ENCODE assay signal across 8 cellular contexts in genomic region chr9:32525506-32525905, GRCh38. TPM values are rescaled to one million over a fixed set of nuclear protein-coding genes. Genes with fewer than 3 reads are reported as not detected.
DNase-seq lines count a peak whose midpoint lies in the region; ATAC-seq and TF ChIP-seq lines count a peak whose summit lies in the region.

No MANE protein-coding gene starts in this region.

- H2AK5ac ChIP-seq in neuronal stem cell (ENCODE audit: low read depth, low read length) = no peak overlapping the region

- peaks cover 2 to 6% of the 10 kb centered on the region in 2 donors for H3K4me1 ChIP-seq in neuronal stem cell (ENCODE audit: control insufficient read depth in 2 of 2, insufficient read depth in 1 of 2, low read depth in 1 of 2, low read length in 2 of 2)

- peak; percentile 1 for DNase-seq in SW480 (ENCODE audit: low spot score)
- peak; percentile 14 for DNase-seq in fibroblast of mammary gland (ENCODE audit: low read depth)
- no peak for DNase-seq in neuronal stem cell (ENCODE audit: low spot score)
- DNase-seq in posterior vena cava (ENCODE audit: low spot score) = no peak
- DNase-seq in NCI-H1092 (lab: John Stamatoyannopoulos, UW) = no peak
- DNase-seq in NCI-H146 (lab: John Stamatoyannopoulos, UW) = no peak

- H2BK120ac ChIP-seq in neuronal stem cell (ENCODE audit: low read depth, low read length) = no peak overlapping the region

- H3K27ac ChIP-seq in neuronal stem cell (replicated peaks; ENCODE audit: low read length) = no peak overlapping the region

- no peak overlapping the region for H4K8ac ChIP-seq in neuronal stem cell (ENCODE audit: low read depth, low read length)

- no peak overlapping the region for H2BK5ac ChIP-seq in neuronal stem cell (ENCODE audit: low read length)

- no peak overlapping the region for H3K9ac ChIP-seq in neuronal stem cell (ENCODE audit: low read depth, low read length, poor library complexity)

- WGBS in neuronal stem cell (ENCODE audit: extremely low coverage in 2 of 2, insufficient read length in 2 of 2, insufficient replicate concordance in 1 of 2), 2 donors = no CpG with 5 or more reads among the region's 7 CpGs

- H3K27me3 ChIP-seq in neuronal stem cell (ENCODE audit: control insufficient read depth in 3 of 3, insufficient read depth in 3 of 3, low read depth in 1 of 3, low read length in 3 of 3) = no peaks in the 10 kb centered on the region

- no peak for TF ChIP-seq CTCF in fibroblast of mammary gland (conservative IDR thresholded peaks at IDR 0.05; ENCODE audit: control insufficient read depth, insufficient read depth, low read depth, low read length)

- intact Hi-C loops in posterior vena cava (cut with DNase I) = no loop called here

- no peaks in the 10 kb centered on the region for H3K9me3 ChIP-seq in neuronal stem cell (replicated peaks in 1 of 2; ENCODE audit: control insufficient read depth in 2 of 2, insufficient read depth in 1 of 2, low read depth in 1 of 2, low read length in 2 of 2)

- H3K79me1 ChIP-seq in neuronal stem cell (ENCODE audit: low read depth, low read length) = no peaks in the 10 kb centered on the region

- H4K91ac ChIP-seq in neuronal stem cell (ENCODE audit: low read depth, low read length, poor library complexity) = no peak overlapping the region

- H3K36me3 ChIP-seq in neuronal stem cell (replicated peaks in 1 of 2; ENCODE audit: control insufficient read depth in 2 of 2, insufficient read depth in 2 of 2, low read length in 2 of 2) = no peaks in the 10 kb centered on the region

- H2BK15ac ChIP-seq in neuronal stem cell (ENCODE audit: low read length) = no peak overlapping the region

- no peak overlapping the region for H3K23ac ChIP-seq in neuronal stem cell (ENCODE audit: low read depth, low read length, poor library complexity)

- H2BK12ac ChIP-seq in neuronal stem cell (ENCODE audit: low read length) = no peak overlapping the region

- no peak overlapping the region for H3K14ac ChIP-seq in neuronal stem cell (ENCODE audit: low read length)

- H3K4me3 ChIP-seq in fibroblast of mammary gland (ENCODE audit: control insufficient read depth, low read depth, low read length) = peak overlapping the region; percentile 70
- peak overlapping the region; percentile 54 to 76 for H3K4me3 ChIP-seq in neuronal stem cell (ENCODE audit: low read length in 2 of 2)

- no peak overlapping the region for H3K4ac ChIP-seq in neuronal stem cell (ENCODE audit: low read length)

- no peak overlapping the region for H3K18ac ChIP-seq in neuronal stem cell (ENCODE audit: low read length)

- H3K4me2 ChIP-seq in neuronal stem cell (ENCODE audit: insufficient read depth, low read length, poor library complexity, severe bottlenecking) = peak overlapping the region; percentile 32

- ATAC-seq in GM18858 (IDR thresholded peaks at IDR 0.05; ENCODE audit: unreplicated experiment) (peak; percentile 14), HG03039 (IDR thresholded peaks at IDR 0.05; ENCODE audit: unreplicated experiment) (peak; percentile 26)

- H2AFZ ChIP-seq in neuronal stem cell (ENCODE audit: low read length) = peak overlapping the region; percentile 95

RNA-seq across cellular contexts. Expression of gene RIGI, which starts 0.5 kb away (rescaled TPM):
- 2.4 TPM for polyA plus RNA-seq in neuronal stem cell (2013, experiment 1 of 2)
- polyA plus RNA-seq in neuronal stem cell (2013, experiment 2 of 2) = 2.2 TPM
- 10 to 100 TPM in 1 of 2 donors, 1 to 10 TPM in 1; 7.7 to 12.7 TPM for total RNA-seq in posterior vena cava

RNA-seq across cellular contexts. Expression of gene SMIM27, which starts 26.6 kb away (rescaled TPM):
- 42.7 TPM for polyA plus RNA-seq in neuronal stem cell (2013, experiment 1 of 2)
- polyA plus RNA-seq in neuronal stem cell (2013, experiment 2 of 2) = 42.8 TPM
- total RNA-seq in posterior vena cava = 10 to 100 TPM in 1 of 2 donors, 1 to 10 TPM in 1; 9.6 to 10.7 TPM

RNA-seq across cellular contexts. Expression of gene TOPORS, which starts 26.9 kb away (rescaled TPM):
- polyA plus RNA-seq in neuronal stem cell (2013, experiment 1 of 2) = 23.3 TPM
- 24.5 TPM for polyA plus RNA-seq in neuronal stem cell (2013, experiment 2 of 2)
- 10 to 100 TPM; 11.6 to 14.1 TPM for total RNA-seq in posterior vena cava

RNA-seq across cellular contexts. Expression of gene NDUFB6, which starts 47.5 kb away (rescaled TPM):
- 63.4 TPM for polyA plus RNA-seq in neuronal stem cell (2013, experiment 1 of 2)
- 67.7 TPM for polyA plus RNA-seq in neuronal stem cell (2013, experiment 2 of 2)
- 10 to 100 TPM; 43.4 to 51.8 TPM for total RNA-seq in posterior vena cava

Comparison
In these comparisons a context has a peak if more than half of its experiments do, and no peak if none do; other contexts are left out.
1. DNase-seq: peak in SW480 (single experiment) and fibroblast of mammary gland (single experiment); none in neuronal stem cell (single experiment), posterior vena cava (single experiment), NCI-H1092 (single experiment) and NCI-H146 (single experiment).